8 cellular contexts compared by ENCODE assay signal in the genomic region with DNA sequence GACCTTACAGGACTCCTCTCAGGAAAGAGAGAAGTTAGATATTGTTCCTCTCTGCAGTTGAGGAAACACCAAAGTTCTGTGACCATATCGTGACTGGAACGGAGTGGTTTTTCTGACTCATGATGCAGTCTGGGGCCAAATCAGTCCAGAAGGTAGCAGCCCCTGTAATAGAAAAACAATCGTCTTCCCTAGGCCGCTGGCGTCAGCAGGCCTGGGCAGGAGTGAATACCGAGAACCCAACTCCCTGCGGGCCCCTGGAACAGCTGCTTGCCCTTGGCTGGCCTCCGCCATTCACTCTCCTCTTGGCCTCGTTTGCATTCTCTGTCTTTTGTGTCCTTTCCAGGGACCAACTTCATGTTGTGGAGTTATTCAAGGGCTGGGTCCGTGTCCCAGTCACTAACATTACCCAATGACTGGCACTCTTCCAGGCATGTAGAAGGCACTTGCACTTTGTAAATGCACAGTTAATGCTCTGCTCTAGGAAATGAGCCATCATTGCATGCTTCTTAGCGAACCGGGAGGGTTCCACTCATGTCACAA. TPM values are rescaled to one million over a fixed set of nuclear protein-coding genes. Genes with fewer than 3 reads are reported as not detected.
DNase-seq lines count a peak whose midpoint lies in the region; ATAC-seq lines count a peak whose summit lies in the region.

No MANE protein-coding gene starts in this region.

- H3K27me3 ChIP-seq in adipocyte (replicated peaks; ENCODE audit: control insufficient read depth, insufficient read depth, low read length), result no peaks in the 10 kb centered on the region
- H3K27me3 ChIP-seq in skeletal muscle tissue (ENCODE audit: control insufficient read depth in 3 of 3, insufficient read depth in 3 of 3, low read length in 3 of 3), result no peaks in the 10 kb centered on the region

- H3K4me3 ChIP-seq in adipocyte (ENCODE audit: low read length) (peak overlapping the region; percentile 43), skeletal muscle tissue (ENCODE audit: low read length in 3 of 3) (peak overlapping the region in 1 of 3 donors; percentile 0)

- intact Hi-C loops in Right ventricle myocardium inferior (cut with DNase I), result no loop called here

- H3K4me1 Mint-ChIP-seq in immature natural killer cell, result peaks cover 12 to 21% of the 10 kb centered on the region in 2 donors

- peak overlapping the region; percentile 32 for H3K9ac ChIP-seq in adipocyte (ENCODE audit: low read length)
- H3K9ac ChIP-seq in skeletal muscle tissue (ENCODE audit: low read depth in 1 of 3, low read length in 3 of 3), result no peak overlapping the region

- no peaks in the 10 kb centered on the region for H3K36me3 ChIP-seq in adipocyte (ENCODE audit: control insufficient read depth, insufficient read depth, low read length, severe bottlenecking)
- no peaks in the 10 kb centered on the region for H3K36me3 ChIP-seq in skeletal muscle tissue (ENCODE audit: control insufficient read depth in 3 of 3, insufficient read depth in 3 of 3, low read length in 3 of 3)

- no peaks in the 10 kb centered on the region for H3K9me3 Mint-ChIP-seq in immature natural killer cell

- no peaks in the 10 kb centered on the region for H3K9me3 ChIP-seq in adipocyte (ENCODE audit: control insufficient read depth, low read length)
- H3K9me3 ChIP-seq in skeletal muscle tissue (ENCODE audit: control insufficient read depth in 3 of 3, low read length in 3 of 3), result no peaks in the 10 kb centered on the region

- H3K27me3 Mint-ChIP-seq in immature natural killer cell (ENCODE audit: low read depth in 3 of 3), result peaks cover 0 to 6% (median 3%) of the 10 kb centered on the region in 3 donors

- no peaks in the 10 kb centered on the region for H3K36me3 Mint-ChIP-seq in immature natural killer cell

- in situ Hi-C loops in KBM-7 (cut with MboI; ENCODE audit: low pct_unique_long_range_greater_than_20kb, low sequenced_read_pairs), result no loop called here
- in situ Hi-C loops in ACHN (cut with HindIII; ENCODE audit: low pct_ligation_motif_present, low pct_unique_long_range_greater_than_20kb, low sequenced_read_pairs), result no loop called here

- peaks cover 35% of the 10 kb centered on the region for H3K4me1 ChIP-seq in adipocyte (ENCODE audit: control insufficient read depth, insufficient read depth, low read length)
- peaks cover 5 to 16% (median 10%) of the 10 kb centered on the region in 3 donors for H3K4me1 ChIP-seq in skeletal muscle tissue (ENCODE audit: control insufficient read depth in 3 of 3, insufficient read depth in 3 of 3, low read length in 3 of 3)

- peak overlapping the region; percentile 75 for H3K27ac ChIP-seq in skeletal muscle tissue (ENCODE audit: low read depth, low read length)

- no peak overlapping the region for H3K4me3 Mint-ChIP-seq in immature natural killer cell

- H3K27ac Mint-ChIP-seq in immature natural killer cell, result no peak overlapping the region

- DNase-seq in KBM-7, result peak; percentile 79
- peak; percentile 25 for DNase-seq in adipocyte (ENCODE audit: low read depth)
- peak; percentile 90 for DNase-seq in Right ventricle myocardium inferior (ENCODE audit: missing footprints)
- no peak for DNase-seq in GDM1 (lab: John Stamatoyannopoulos, UW)
- no peak for DNase-seq in immature natural killer cell
- DNase-seq in NCI-H1417 treated with DMSO at 0.1 percent for 48 hours (lab: John Stamatoyannopoulos, UW), result no peak
- no peak for DNase-seq in ACHN

- peak; percentile 91 for ATAC-seq in Right ventricle myocardium inferior

RNA-seq across cellular contexts. Expression of a gene that starts 10.9 kb away (rescaled TPM):
- total RNA-seq in Right ventricle myocardium inferior (0.38 TPM), skeletal muscle tissue (2.1 TPM)
- polyA plus RNA-seq in immature natural killer cell, result 1 to 10 TPM in 2 of 3 donors, under 1 TPM in 1; 0.52 to 3.6 (median 1.4) TPM

Comparison
In these comparisons a context has a peak if more than half of its experiments do, and no peak if none do; other contexts are left out.
1. DNase-seq: peak in KBM-7 (single experiment), adipocyte (single experiment) and Right ventricle myocardium inferior (single experiment); none in GDM1 (single experiment), immature natural killer cell (0 of 3), NCI-H1417 treated with DMSO at 0.1 percent for 48 hours (single experiment) and ACHN (single experiment).